In the genomic region with DNA sequence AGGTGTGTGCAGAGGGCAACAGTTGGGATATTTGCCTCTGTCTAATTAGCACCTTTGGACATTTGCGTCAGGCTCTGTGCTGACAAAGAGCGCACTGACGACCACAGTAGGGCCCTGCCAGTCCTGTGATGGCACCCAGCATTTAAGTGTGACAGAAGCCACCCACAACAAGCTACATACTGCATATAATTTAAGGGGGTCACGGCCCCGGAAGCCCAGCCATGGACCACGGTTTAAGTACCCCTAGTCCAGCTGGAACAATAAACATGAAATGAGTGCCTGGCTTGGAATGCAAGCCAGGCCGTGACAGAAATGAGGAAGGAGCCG, we compare ENCODE assay signal across 8 cellular contexts. TPM values are rescaled to one million over a fixed set of nuclear protein-coding genes. Genes with fewer than 3 reads are reported as not detected.
DNase-seq lines count a peak whose midpoint lies in the region; ATAC-seq and TF ChIP-seq lines count a peak whose summit lies in the region.

No MANE protein-coding gene starts in this region.

- H3K4me2 ChIP-seq in BLaER1 treated with 17β-estradiol and CSF1 and Interleukin-3, amounts not matched to agents 10 nM and 100 nM = peak overlapping the region; percentile 77 to 99 (median 90)
- peak overlapping the region; percentile 67 for H3K4me2 ChIP-seq in OCI-LY3 (ENCODE audit: low read length)

- H3K79me2 ChIP-seq in OCI-LY3 (ENCODE audit: low read length) = peaks cover 14% of the 10 kb centered on the region

- H3K4me3 ChIP-seq in BLaER1 treated with 17β-estradiol and CSF1 and Interleukin-3, amounts not matched to agents 10 nM and 100 nM = peak overlapping the region; percentile 67 to 95 (median 78)
- peak overlapping the region; percentile 95 for H3K4me3 ChIP-seq in OCI-LY3 (ENCODE audit: low read length)

- H3K4me1 ChIP-seq in BLaER1 treated with 17β-estradiol and CSF1 and Interleukin-3, amounts not matched to agents 10 nM and 100 nM = peaks cover 23 to 34% (median 27%) of the 10 kb centered on the region in 10 experiments
- peaks cover 6% of the 10 kb centered on the region; the same call in 1 of the 2 replicates for H3K4me1 ChIP-seq in OCI-LY3 (ENCODE audit: low read length)

- H3K27ac Mint-ChIP-seq in naive thymus-derived CD8-positive, alpha-beta T cell = peak overlapping the region; percentile 97 to 100 (median 100)

- H3K36me3 Mint-ChIP-seq in naive thymus-derived CD8-positive, alpha-beta T cell = no peaks in the 10 kb centered on the region

- peaks cover 0 to 22% (median 15%) of the 10 kb centered on the region in 11 experiments; a peak in 8 of 22 replicates for H3K27me3 ChIP-seq in BLaER1 treated with 17β-estradiol and CSF1 and Interleukin-3, amounts not matched to agents 10 nM and 100 nM
- H3K27me3 ChIP-seq in OCI-LY3 (ENCODE audit: low read depth, low read length) = peaks cover 6% of the 10 kb centered on the region; the same call in 1 of the 2 replicates

- H3K9me3 Mint-ChIP-seq in naive thymus-derived CD8-positive, alpha-beta T cell = no peaks in the 10 kb centered on the region

- DNase-seq in effector CD4-positive, alpha-beta T cell = peak; percentile 28
- DNase-seq in naive thymus-derived CD8-positive, alpha-beta T cell = peak in 2 of 10 donors; percentile 24 to 71
- DNase-seq in mesenteric fat pad (ENCODE audit: low spot score) (no peak), cortex of kidney (lab: John Stamatoyannopoulos, UW) (no peak)

- H2AFZ ChIP-seq in OCI-LY3 (ENCODE audit: low read depth, low read length) = peak overlapping the region; percentile 58; the same call in 1 of the 2 replicates

- H3K27ac ChIP-seq in BLaER1 treated with 17β-estradiol and CSF1 and Interleukin-3, amounts not matched to agents 10 nM and 100 nM = peak overlapping the region; percentile 78 to 100 (median 95)
- peak overlapping the region; percentile 73 for H3K27ac ChIP-seq in OCI-LY3 (ENCODE audit: low read length)

- H3K36me3 ChIP-seq in BLaER1 treated with 17β-estradiol and CSF1 and Interleukin-3, amounts not matched to agents 10 nM and 100 nM = no peaks in the 10 kb centered on the region
- no peaks in the 10 kb centered on the region for H3K36me3 ChIP-seq in OCI-LY3 (replicated peaks; ENCODE audit: low read depth, low read length)

- H3K9ac ChIP-seq in BLaER1 treated with 17β-estradiol and CSF1 and Interleukin-3, amounts not matched to agents 10 nM and 100 nM = peak overlapping the region; percentile 81 to 100 (median 94)
- H3K9ac ChIP-seq in OCI-LY3 (ENCODE audit: low read length) = peak overlapping the region; percentile 95

- peaks cover 13 to 43% (median 30%) of the 10 kb centered on the region in 5 donors for H3K27me3 Mint-ChIP-seq in naive thymus-derived CD8-positive, alpha-beta T cell

- peak; percentile 4 for ATAC-seq in GM21529 (IDR thresholded peaks at IDR 0.05; ENCODE audit: unreplicated experiment)
- ATAC-seq in naive thymus-derived CD8-positive, alpha-beta T cell = peak; percentile 6 to 9
- ATAC-seq in GM18858 (IDR thresholded peaks at IDR 0.05; ENCODE audit: unreplicated experiment) = no peak

- no peaks in the 10 kb centered on the region for H3K9me3 ChIP-seq in BLaER1 treated with 17β-estradiol and CSF1 and Interleukin-3, amounts not matched to agents 10 nM and 100 nM (replicated peaks in 1 of 11)
- no peaks in the 10 kb centered on the region for H3K9me3 ChIP-seq in OCI-LY3 (ENCODE audit: insufficient read depth, low read length)

- peaks cover 0 to 4% (median 0%) of the 10 kb centered on the region in 11 experiments; a peak in 2 of 22 replicates for H4K20me1 ChIP-seq in BLaER1 treated with 17β-estradiol and CSF1 and Interleukin-3, amounts not matched to agents 10 nM and 100 nM
- H4K20me1 ChIP-seq in OCI-LY3 (ENCODE audit: insufficient read depth, low read length) = no peaks in the 10 kb centered on the region

- POLR2A ChIA-PET in naive thymus-derived CD8-positive, alpha-beta T cell (lab: Charles Lee) = interaction anchor here (0.8 to 2.5 kb wide), 8 partner anchors 14 to 241 kb away, joined by 3 to 19 read pairs (median 7); partner anchors contain the start of gene DYNC1H1

- H3K4me3 Mint-ChIP-seq in naive thymus-derived CD8-positive, alpha-beta T cell = peak overlapping the region; percentile 91 to 100 (median 96)

- no peak for TF ChIP-seq CTCF in OCI-LY3 (IDR thresholded peaks at IDR 0.05; ENCODE audit: low read depth, low read length)

- H3K4me1 Mint-ChIP-seq in naive thymus-derived CD8-positive, alpha-beta T cell = peaks cover 17 to 37% (median 30%) of the 10 kb centered on the region in 4 donors

RNA-seq across cellular contexts. Expression of gene DYNC1H1, which starts 16.8 kb away (rescaled TPM):
- 100 to 1,000 TPM; 257 to 278 TPM for total RNA-seq in naive thymus-derived CD8-positive, alpha-beta T cell
- 10 to 100 TPM; 23.4 to 42.0 (median 30.5) TPM for polyA plus RNA-seq in naive thymus-derived CD8-positive, alpha-beta T cell
- 473 TPM for total RNA-seq in mesenteric fat pad
